20 cellular contexts compared by ENCODE assay signal in the genomic region with DNA sequence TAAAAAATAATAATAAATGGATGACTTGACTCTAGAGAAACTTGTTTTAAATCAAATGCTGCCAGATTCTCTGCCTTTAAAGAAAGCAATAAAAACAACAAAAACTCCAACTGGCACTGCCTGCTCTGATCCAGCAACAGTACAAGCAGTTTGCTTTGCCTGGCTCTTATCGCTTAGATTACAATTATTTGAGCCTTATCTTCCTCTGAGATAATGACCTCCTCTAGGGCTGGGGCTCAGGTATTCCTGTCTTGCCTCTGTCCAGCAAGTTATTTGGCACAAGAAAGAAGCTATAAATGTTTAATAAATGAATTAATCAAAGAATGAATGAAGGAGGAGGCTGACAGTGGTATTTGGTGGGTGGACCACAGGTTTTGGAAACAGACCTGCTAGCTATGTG. TPM values are rescaled to one million over a fixed set of nuclear protein-coding genes. Genes with fewer than 3 reads are reported as not detected.
DNase-seq lines count a peak whose midpoint lies in the region; ATAC-seq, FAIRE-seq and TF ChIP-seq lines count a peak whose summit lies in the region.
"Had no signal": no experiment of that assay in that cellular context is flagged by ENCODE, and none has a peak within 500 bp of the region (broad histone marks: within the 10 kb centered on the region; RNA-seq: fewer than 3 reads in every experiment).

No MANE protein-coding gene starts in this region.

- H4K20me1 ChIP-seq in IMR-90 (ENCODE audit: insufficient read depth, low read length) (no peaks in the 10 kb centered on the region), K562 (replicated peaks; ENCODE audit: control insufficient read depth, insufficient read depth, low read length) (peaks cover 5% of the 10 kb centered on the region), keratinocyte (ENCODE audit: control insufficient read depth, extremely low read depth, insufficient read depth, low read length) (no peaks in the 10 kb centered on the region)

- H3K9me3 ChIP-seq in IMR-90 (ENCODE audit: control insufficient read depth, insufficient read depth, low read length) (no peaks in the 10 kb centered on the region), K562 (replicated peaks; ENCODE audit: control insufficient read depth, insufficient read depth, low read depth, low read length) (0 out of 2 replicates have a peak, but pooled peaks cover 2% of the 10 kb centered on the region), keratinocyte (ENCODE audit: control insufficient read depth, low read depth, low read length) (no peaks in the 10 kb centered on the region)
- H3K9me3 ChIP-seq: BE2C had no signal

- no peak overlapping the region for H2BK5ac ChIP-seq in IMR-90 (ENCODE audit: low read depth, low read length, poor library complexity, severe bottlenecking)

- H2BK20ac ChIP-seq in IMR-90 (ENCODE audit: low read depth, low read length), result peak overlapping the region; percentile 17; the same call in 1 of the 2 replicates

- dilution Hi-C loops in IMR-90 (cut with HindIII; ENCODE audit: low sequenced_read_pairs, unreplicated experiment) (no loop called here), keratinocyte (cut with MboI; ENCODE audit: extremely low pct_ligation_motif_present, low sequenced_read_pairs) (no loop called here)

- H3K9me1 ChIP-seq in IMR-90 (ENCODE audit: insufficient read depth, low read length) (peaks cover 25% of the 10 kb centered on the region), K562 (ENCODE audit: control insufficient read depth, insufficient read depth, low read length) (no peaks in the 10 kb centered on the region), keratinocyte (ENCODE audit: control insufficient read depth, extremely low read depth, insufficient read depth, low read length) (no peaks in the 10 kb centered on the region)

- H3K27me3 Mint-ChIP-seq in type B pancreatic cell, result no peaks in the 10 kb centered on the region

- no TSS peak for BruUV-seq in IMR-90 (replicated peaks; lab: Mats Ljungman, UMichigan)
- no TSS peak for BruUV-seq in K562 (replicated peaks; lab: Mats Ljungman, UMichigan)

- H3K4ac ChIP-seq in IMR-90 (ENCODE audit: low read depth, low read length), result peak overlapping the region; percentile 26; the same call in 1 of the 2 replicates

- no peak overlapping the region for H3K18ac ChIP-seq in IMR-90 (ENCODE audit: low read depth, low read length)

- no peak for TF ChIP-seq POLR2A in IMR-90 (IDR thresholded peaks at IDR 0.05; ENCODE audit: low read depth, low read length)
- TF ChIP-seq POLR2A in K562 (conservative IDR thresholded peaks at IDR 0.05), result no peak

- intact Hi-C loops in IMR-90 (cut with micrococcal nuclease) (no loop called here), K562 (cut with micrococcal nuclease) (no loop called here)

- CTCF ChIA-PET in IMR-90 (lab: Yijun Ruan, JAX), result no interaction called here
- CTCF ChIA-PET in K562 (lab: Yijun Ruan, JAX; ENCODE audit: low intra/inter-chr PET ratio), result no interaction called here

- H2AK5ac ChIP-seq in IMR-90 (ENCODE audit: low read depth, low read length), result peak overlapping the region; percentile 88; the same call in 1 of the 2 replicates

- H3K27ac ChIP-seq in IMR-90 (ENCODE audit: insufficient read depth, low read length), result no peak overlapping the region
- H3K27ac ChIP-seq in K562 (ENCODE audit: extremely low read depth, low read depth, low read length), result peak overlapping the region; percentile 36; the same call in 1 of the 3 replicates
- H3K27ac ChIP-seq in keratinocyte (ENCODE audit: control insufficient read depth, insufficient read depth, low read length), result peak overlapping the region; percentile 98
- H3K27ac ChIP-seq: HL-60 had no signal

- no peak overlapping the region; a peak in 1 of 4 replicates for H4K8ac ChIP-seq in IMR-90 (ENCODE audit: low read depth in 2 of 2, low read length in 2 of 2)

- H3K36me3 Mint-ChIP-seq in type B pancreatic cell, result no peaks in the 10 kb centered on the region

- H3K27ac Mint-ChIP-seq in type B pancreatic cell, result peak overlapping the region; percentile 88

- no peak for ATAC-seq in IMR-90 (ENCODE audit: low read depth)
- no peak for ATAC-seq in K562
- ATAC-seq: GM12878, HepG2 had no signal

- no peak overlapping the region for H3K4me3 ChIP-seq in IMR-90 (ENCODE audit: insufficient read depth, low read depth, low read length)
- no peak overlapping the region for H3K4me3 ChIP-seq in K562
- H3K4me3 ChIP-seq in keratinocyte (ENCODE audit: control insufficient read depth in 2 of 3, extremely low read depth in 1 of 3, insufficient read depth in 2 of 3, low read depth in 1 of 3, low read length in 3 of 3), result no peak overlapping the region
- H3K4me3 ChIP-seq: GM12878 had no signal

- no peak overlapping the region for H3K14ac ChIP-seq in IMR-90 (replicated peaks; ENCODE audit: low read depth, low read length)

- TF ChIP-seq RAD21 in IMR-90 (IDR thresholded peaks at IDR 0.05; ENCODE audit: low read length), result no peak
- no peak for TF ChIP-seq RAD21 in K562 (CRISPR knock-in tag; conservative IDR thresholded peaks at IDR 0.05 in 1 of 2, IDR thresholded peaks at IDR 0.05 in 1 of 2)

- H2BK15ac ChIP-seq in IMR-90 (ENCODE audit: low read depth, low read length), result peak overlapping the region; percentile 24; the same call in 1 of the 3 replicates

- no peak overlapping the region for H3K9ac ChIP-seq in IMR-90 (ENCODE audit: low read depth, low read length)
- no peak overlapping the region for H3K9ac ChIP-seq in K562 (ENCODE audit: insufficient read depth in 1 of 2, low read depth in 2 of 2, low read length in 2 of 2)
- H3K9ac ChIP-seq in keratinocyte (ENCODE audit: control insufficient read depth, extremely low read depth, insufficient read depth, low read length), result no peak overlapping the region

- peaks cover 32% of the 10 kb centered on the region for H3K4me1 ChIP-seq in IMR-90 (ENCODE audit: control insufficient read depth, insufficient read depth, low read length)
- peaks cover 40 to 64% of the 10 kb centered on the region in 2 experiments for H3K4me1 ChIP-seq in K562 (replicated peaks in 1 of 2; ENCODE audit: control insufficient read depth in 2 of 2, insufficient read depth in 2 of 2, low read length in 2 of 2)
- peaks cover 56% of the 10 kb centered on the region for H3K4me1 ChIP-seq in keratinocyte (ENCODE audit: control insufficient read depth, extremely low read depth, insufficient read depth, low read length)

- in situ Hi-C loops in IMR-90 (cut with MboI; ENCODE audit: low sequenced_read_pairs) (no loop called here), K562 (cut with MboI) (no loop called here), KBM-7 (cut with MboI; ENCODE audit: low pct_unique_long_range_greater_than_20kb, low sequenced_read_pairs) (no loop called here)

- no peaks in the 10 kb centered on the region for H3K9me3 Mint-ChIP-seq in type B pancreatic cell
- H3K9me3 Mint-ChIP-seq: H9 had no signal

- H3K4me2 ChIP-seq in IMR-90 (ENCODE audit: low read depth, low read length) (no peak overlapping the region), K562 (ENCODE audit: insufficient read depth, low read length) (no peak overlapping the region), keratinocyte (ENCODE audit: control insufficient read depth, extremely low read depth, insufficient read depth, low read depth, low read length) (no peak overlapping the region)

- FAIRE-seq in K562 (lab: Jason Lieb, UNC) (no peak), keratinocyte (lab: Jason Lieb, UNC) (no peak)
- FAIRE-seq: A204.1, GM12878, HepG2 had no signal

- peaks cover 43% of the 10 kb centered on the region for H3K4me1 Mint-ChIP-seq in type B pancreatic cell (ENCODE audit: unreplicated experiment)

- no CpG with 5 or more reads among the region's 1 CpG for WGBS in IMR-90 (ENCODE audit: extremely low coverage in 2 of 2, insufficient read length in 1 of 2), 2 experiments
- WGBS in K562 (ENCODE audit: insufficient coverage, low coverage, missing lambda C conversion rate), result 65% methylated on average over 1 of the region's 1 CpG

- no peak overlapping the region for H3K56ac ChIP-seq in IMR-90 (ENCODE audit: extremely low read depth, insufficient read depth, low read length)

- peaks cover 4% of the 10 kb centered on the region; the same call in 2 of the 3 replicates for H3K79me2 ChIP-seq in K562 (ENCODE audit: control insufficient read depth, insufficient read depth, low read length)
- peaks cover 3% of the 10 kb centered on the region for H3K79me2 ChIP-seq in keratinocyte (ENCODE audit: control insufficient read depth, insufficient read depth, low read length)

- H4K91ac ChIP-seq in IMR-90 (ENCODE audit: insufficient read depth, low read depth, low read length), result 0 out of 2 replicates have a peak overlapping the region, but pooled peaks have one; percentile 17

- no peak overlapping the region for H3K23ac ChIP-seq in IMR-90 (ENCODE audit: low read depth, low read length)

- peak overlapping the region; percentile 13; the same call in 1 of the 2 replicates for H2BK120ac ChIP-seq in IMR-90 (ENCODE audit: low read depth, low read length)

- H2AFZ ChIP-seq in IMR-90 (replicated peaks; ENCODE audit: low read length, poor library complexity), result no peak overlapping the region
- no peak overlapping the region for H2AFZ ChIP-seq in K562 (ENCODE audit: low read depth, low read length)
- no peak overlapping the region for H2AFZ ChIP-seq in keratinocyte (ENCODE audit: control insufficient read depth, low read length)

- DNase-seq in IMR-90 (no peak), K562 (ENCODE audit: extremely low read depth in 1 of 4, low spot score in 3 of 4) (no peak), keratinocyte (ENCODE audit: low read depth, low spot score) (no peak), type B pancreatic cell (ENCODE audit: extremely low spot score, unreplicated experiment) (no peak), NCI-H1048 (lab: John Stamatoyannopoulos, UW) (no peak), KBM-7 (no peak)
- no peak for DNase-seq in central memory CD4-positive, alpha-beta T cell
- DNase-seq: BE2C, DMS79 treated with DMSO at 0.1 percent for 48 hours, H9, MV-4-11, NCI-H1694, NCI-H2081 treated with DMSO at 0.1 percent for 48 hours, NCI-H446, NCI-H526, Right ventricle myocardium superior had no signal

- H3K36me3 ChIP-seq in IMR-90 (ENCODE audit: control insufficient read depth, insufficient read depth, low read length) (no peaks in the 10 kb centered on the region), K562 (ENCODE audit: control insufficient read depth, insufficient read depth, low read length) (no peaks in the 10 kb centered on the region), keratinocyte (ENCODE audit: control insufficient read depth in 2 of 2, extremely low read depth in 1 of 2, insufficient read depth in 2 of 2, low read length in 2 of 2) (peaks cover 0 to 3% of the 10 kb centered on the region in 2 experiments)
- H3K36me3 ChIP-seq: BE2C had no signal

- TF ChIP-seq CTCF in IMR-90 (conservative IDR thresholded peaks at IDR 0.05; ENCODE audit: low read depth, low read length) (no peak), K562 (IDR thresholded peaks at IDR 0.05 in 2 of 3, conservative IDR thresholded peaks at IDR 0.05 in 1 of 3; ENCODE audit: insufficient read depth in 2 of 3, low read depth in 1 of 3, low read length in 3 of 3) (no peak), keratinocyte (optimal IDR thresholded peaks at IDR 0.05 in 1 of 3, IDR thresholded peaks at IDR 0.05 in 1 of 3, conservative IDR thresholded peaks at IDR 0.05 in 1 of 3; ENCODE audit: extremely low read depth in 1 of 3, insufficient read depth in 2 of 3, low read length in 3 of 3) (no peak), type B pancreatic cell (conservative IDR thresholded peaks at IDR 0.05) (no peak)

- POLR2A ChIA-PET in IMR-90 (lab: Charles Lee; ENCODE audit: unreplicated experiment) (no interaction called here), K562 (lab: Yijun Ruan, JAX) (interaction anchor here (0.6 to 1.1 kb wide), 2 partner anchors 9 to 10 kb away, joined by 4 read pairs; no protein-coding TSS in a partner anchor)

- peaks cover 24 to 37% of the 10 kb centered on the region in 2 experiments for H3K79me1 ChIP-seq in IMR-90 (ENCODE audit: low read depth in 1 of 2, low read length in 2 of 2)

- H3K27me3 ChIP-seq in IMR-90 (ENCODE audit: control insufficient read depth, insufficient read depth, low read length), result no peaks in the 10 kb centered on the region
- no peaks in the 10 kb centered on the region for H3K27me3 ChIP-seq in K562 (ENCODE audit: control insufficient read depth in 2 of 2, insufficient read depth in 2 of 2, low read length in 2 of 2)
- no peaks in the 10 kb centered on the region for H3K27me3 ChIP-seq in keratinocyte (ENCODE audit: control insufficient read depth, extremely low read depth, insufficient read depth, low read length)
- H3K27me3 ChIP-seq: BE2C had no signal

- H2AK9ac ChIP-seq in IMR-90 (replicated peaks; ENCODE audit: low read depth, low read length, poor library complexity), result no peak overlapping the region

- no peak overlapping the region for H4K5ac ChIP-seq in IMR-90 (ENCODE audit: low read depth, low read length)

- no peak for TF ChIP-seq EP300 in K562 (IDR thresholded peaks at IDR 0.05; ENCODE audit: low read length)

- peak overlapping the region; percentile 52 for H3K4me3 Mint-ChIP-seq in type B pancreatic cell
- H3K4me3 Mint-ChIP-seq: H9 had no signal

RNA-seq across cellular contexts. Expression of a gene that starts 6.7 kb away (rescaled TPM):
- total RNA-seq in IMR-90 (2012; rRNA removed), result 203 and 395 TPM in 2 replicates
- polyA plus RNA-seq in IMR-90 (2012; rRNA removed), result 200 and 208 TPM in 2 replicates
- polyA plus RNA-seq in IMR-90 (2012; cell fraction: cytosol; rRNA removed), result 557 and 944 TPM in 2 replicates
- 202 and 690 TPM in 2 replicates for polyA plus RNA-seq in IMR-90 (2012; cell fraction: nucleus; rRNA removed; ENCODE audit: low replicate concordance)
- total RNA-seq in K562 (2011; cell fraction: chromatin; rRNA removed; ENCODE audit: low replicate concordance), result 278 and 566 TPM in 2 replicates
- 420 and 508 TPM in 2 replicates for total RNA-seq in K562 (2011; cell fraction: nucleolus; rRNA removed)
- 435 and 495 TPM in 2 replicates for total RNA-seq in K562 (2011; cell fraction: nucleoplasm; rRNA removed)
- total RNA-seq in K562 (2014; rRNA removed), result 93.1 and 145 TPM in 2 replicates
- 39.4 and 42.8 TPM in 2 replicates for total RNA-seq in K562 (2014; rRNA removed; fragmentation: Illumina TruSeq; extraction: Trizol)
- 34.9 and 37.4 TPM in 2 replicates for total RNA-seq in K562 (2015; rRNA removed; fragmentation: Illumina TruSeq; extraction: Trizol)
- total RNA-seq in K562 (2021), result 141 and 153 TPM in 2 replicates
- polyA plus RNA-seq in K562 (2011; rRNA removed), result 53.4 and 142 TPM in 2 replicates
- 95.7 and 144 TPM in 2 replicates for polyA plus RNA-seq in K562 (2011; cell fraction: cytosol; rRNA removed)
- 174 and 230 TPM in 2 replicates for polyA plus RNA-seq in K562 (2011; cell fraction: nucleus; rRNA removed)
- 54.8 and 81.2 TPM in 2 replicates for polyA plus RNA-seq in K562 (2012)
- polyA plus RNA-seq in K562 (2014; fragmentation: Illumina TruSeq; extraction: Trizol), result 73.4 and 73.6 TPM in 2 replicates
- polyA plus RNA-seq in K562 (2014; fragmentation: Nextera tagmentation; extraction: Ambion mirVana), result 10 to 100 TPM; 12.6 to 22.9 TPM
- 48.0 and 52.8 TPM in 2 replicates for polyA plus RNA-seq in K562 (2014; rRNA removed)
- 56.6 and 73.8 TPM in 2 replicates for polyA minus RNA-seq in K562 (2011; rRNA and poly(A)+ RNA removed)
- polyA minus RNA-seq in K562 (2011; cell fraction: cytosol; rRNA and poly(A)+ RNA removed), result 98.1 and 111 TPM in 2 replicates
- polyA minus RNA-seq in K562 (2011; cell fraction: nucleus; rRNA and poly(A)+ RNA removed), result 86.4 and 99.1 TPM in 2 replicates
- polyA plus RNA-seq in keratinocyte, result 580 to 1,115 TPM (median 689 TPM) in 3 replicates
- polyA plus RNA-seq in keratinocyte (2011; ENCODE audit: low read depth), result 202 TPM
- 275 and 321 TPM in 2 replicates for polyA plus RNA-seq in keratinocyte (2011; cell fraction: cytosol; rRNA removed)
- 1,814 and 2,318 TPM in 2 replicates for polyA plus RNA-seq in keratinocyte (2011; cell fraction: nucleus; rRNA removed)
- 844 and 1,046 TPM in 2 replicates for polyA plus RNA-seq in keratinocyte (2012; ENCODE audit: low replicate concordance)
- 817 to 1,377 TPM (median 1,072 TPM) in 3 replicates for polyA minus RNA-seq in keratinocyte
- 724 TPM for polyA minus RNA-seq in keratinocyte (2011; cell fraction: cytosol; rRNA and poly(A)+ RNA removed)
- polyA minus RNA-seq in keratinocyte (2011; cell fraction: nucleus; rRNA and poly(A)+ RNA removed), result 1,644 and 2,001 TPM in 2 replicates
- 192 and 706 TPM in 2 replicates for total RNA-seq in type B pancreatic cell (ENCODE audit: low replicate concordance)
